ENCODE assay signal across 9 cellular contexts in the genomic region with DNA sequence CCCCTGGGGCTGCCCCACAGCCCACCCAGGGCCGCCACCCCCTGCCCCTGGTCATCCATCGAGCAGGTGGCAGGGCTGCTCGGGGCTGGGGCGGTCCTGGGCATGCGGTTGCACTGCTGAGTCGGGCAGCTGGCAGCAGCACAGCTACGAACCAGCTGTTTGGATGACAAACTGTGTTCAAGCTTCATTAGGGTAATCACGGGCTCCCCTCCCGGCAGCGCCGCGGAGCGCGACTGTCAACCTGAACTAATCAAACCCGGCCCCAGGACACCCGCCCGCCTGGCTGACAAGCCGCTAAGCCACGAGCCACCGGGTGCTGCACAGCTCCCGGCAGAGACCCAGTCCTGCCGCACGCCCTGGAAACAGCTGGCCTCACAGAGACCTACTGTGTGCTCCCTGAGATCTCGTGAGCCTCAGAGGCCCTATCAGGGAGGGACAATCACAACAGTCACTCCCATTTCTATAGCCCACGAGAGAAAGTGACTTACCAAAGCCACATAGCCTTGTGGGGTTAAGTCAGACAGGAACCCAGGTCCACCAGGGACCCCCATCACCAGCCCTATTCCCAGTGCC.
DNase-seq lines count a peak whose midpoint lies in the region; ATAC-seq lines count a peak whose summit lies in the region.
"Had no signal": no experiment of that assay in that cellular context is flagged by ENCODE, and none has a peak within 500 bp of the region (broad histone marks: within the 10 kb centered on the region; RNA-seq: fewer than 3 reads in every experiment).

No MANE protein-coding gene starts in this region.

- peaks cover 34 to 90% (median 68%) of the 10 kb centered on the region in 10 experiments for H3K4me1 ChIP-seq in BLaER1 treated with 17β-estradiol and CSF1 and Interleukin-3, amounts not matched to agents 10 nM and 100 nM

- peaks cover 0 to 18% (median 0%) of the 10 kb centered on the region in 11 experiments; a peak in 5 of 22 replicates for H3K27me3 ChIP-seq in BLaER1 treated with 17β-estradiol and CSF1 and Interleukin-3, amounts not matched to agents 10 nM and 100 nM

- no peaks in the 10 kb centered on the region for H3K36me3 ChIP-seq in BLaER1 treated with 17β-estradiol and CSF1 and Interleukin-3, amounts not matched to agents 10 nM and 100 nM

- DNase-seq in LHCN-M2 (ENCODE audit: low read depth) (peak; percentile 28), RPMI7951 (ENCODE audit: low read depth) (peak; percentile 17), left kidney (ENCODE audit: low read depth, low spot score) (peak; percentile 76), foreskin melanocyte (no peak)
- no peak for DNase-seq in stimulated activated CD4-positive, alpha-beta T cell treated with anti-CD3 and anti-CD28 coated beads, Interleukin-12 subunit alpha, Interleukin-12 subunit beta, amount 100 ng/mL, for 4 hours
- DNase-seq: activated naive CD8-positive, alpha-beta T cell treated with anti-CD3 and anti-CD28 coated beads, Interleukin-2, amount 50 U/mL, for 24 hours had no signal

- no peaks in the 10 kb centered on the region for H3K9me3 ChIP-seq in BLaER1 treated with 17β-estradiol and CSF1 and Interleukin-3, amounts not matched to agents 10 nM and 100 nM (replicated peaks in 1 of 11)

- H3K4me3 ChIP-seq in BLaER1 treated with 17β-estradiol and CSF1 and Interleukin-3, amounts not matched to agents 10 nM and 100 nM: no peak overlapping the region

- H4K20me1 ChIP-seq in BLaER1 treated with 17β-estradiol and CSF1 and Interleukin-3, amounts not matched to agents 10 nM and 100 nM: peaks cover 0 to 94% (median 58%) of the 10 kb centered on the region in 11 experiments; a peak in 16 of 22 replicates

- no peak overlapping the region for H3K27ac ChIP-seq in BLaER1 treated with 17β-estradiol and CSF1 and Interleukin-3, amounts not matched to agents 10 nM and 100 nM

- ATAC-seq in HG02588 (IDR thresholded peaks at IDR 0.05; ENCODE audit: unreplicated experiment) (no peak), HG03460 (IDR thresholded peaks at IDR 0.05; ENCODE audit: unreplicated experiment) (no peak)
- ATAC-seq: activated naive CD8-positive, alpha-beta T cell treated with anti-CD3 and anti-CD28 coated beads, Interleukin-2, amount 50 U/mL, for 24 hours had no signal

- H3K9ac ChIP-seq in BLaER1 treated with 17β-estradiol and CSF1 and Interleukin-3, amounts not matched to agents 10 nM and 100 nM: peak overlapping the region in 1 of 11 experiments; percentile 26; a peak in 1 of 22 replicates

- H3K4me2 ChIP-seq in BLaER1 treated with 17β-estradiol and CSF1 and Interleukin-3, amounts not matched to agents 10 nM and 100 nM: peak overlapping the region; percentile 34 to 94 (median 62)

Comparison
In these comparisons a context has a peak if more than half of its experiments do, and no peak if none do; other contexts are left out.
1. DNase-seq: peak in LHCN-M2 (single experiment), RPMI7951 (single experiment) and left kidney (single experiment); none in stimulated activated CD4-positive, alpha-beta T cell treated with anti-CD3 and anti-CD28 coated beads, Interleukin-12 subunit alpha, Interleukin-12 subunit beta, amount 100 ng/mL, for 4 hours (single experiment) and foreskin melanocyte (single experiment).